18 cellular contexts compared by ENCODE assay signal in genomic region chr2:109148991-109149645, GRCh38.
"Had no signal": no experiment of that assay in that cellular context is flagged by ENCODE, and none has a peak within 500 bp of the region (broad histone marks: within the 10 kb centered on the region; RNA-seq: fewer than 3 reads in every experiment).

No MANE protein-coding gene starts in this region.

- H3K4me1 ChIP-seq: gastroesophageal sphincter, parathyroid adenoma, tibial nerve, uterus had no signal

- H3K27me3 ChIP-seq: ascending aorta, gastroesophageal sphincter, heart right ventricle, tibial nerve, uterus had no signal

- ATAC-seq: activated CD8-positive, alpha-beta T cell treated with anti-CD3 and anti-CD28 coated beads for 36 hours; esophagus mucosa; mucosa of descending colon; naive thymus-derived CD8-positive, alpha-beta T cell; stimulated activated naive CD8-positive, alpha-beta T cell treated with anti-CD3 and anti-CD28 coated beads, Interleukin-15, Interleukin-2, amounts not matched to agents 100 U/mL and 50 U/mL, for 24 hours had no signal

- H3K4me3 ChIP-seq: ascending aorta, gastroesophageal sphincter, heart right ventricle, mucosa of descending colon, tibial nerve, uterus had no signal

- FAIRE-seq: bronchial epithelial cell had no signal

- H2AFZ ChIP-seq: parathyroid adenoma had no signal

- DNase-seq: activated CD4-positive, alpha-beta T cell treated with anti-CD3 and anti-CD28 coated beads, Interleukin-2, amount 10 ng/mL, durations not matched to agents 24 days and 14 days; activated CD8-positive, alpha-beta T cell treated with anti-CD3 and anti-CD28 coated beads for 36 hours; activated naive CD4-positive, alpha-beta T cell treated with Interleukin-2 at 50 U/mL for 16 hours; activated T-cell treated with anti-CD3 and anti-CD28 coated beads, Interleukin-2, amount 50 U/mL, for 1 hour; effector CD8-positive, alpha-beta T cell; heart right ventricle; kidney glomerular epithelial cell; mucosa of descending colon; naive thymus-derived CD8-positive, alpha-beta T cell; stimulated activated CD4-positive, alpha-beta T cell treated with anti-CD3 and anti-CD28 coated beads, Interleukin-2, amount 100 ng/mL, for 24 hours; stimulated activated naive CD8-positive, alpha-beta T cell treated with anti-CD3 and anti-CD28 coated beads, Interleukin-15, Interleukin-2, amounts not matched to agents 100 U/mL and 50 U/mL, for 24 hours; uterus had no signal

- H3K9ac ChIP-seq: parathyroid adenoma had no signal

- H3K9me3 ChIP-seq: ascending aorta, gastroesophageal sphincter, heart right ventricle, mucosa of descending colon, tibial nerve, uterus had no signal

- H3K36me3 ChIP-seq: ascending aorta, gastroesophageal sphincter, heart right ventricle, tibial nerve, uterus had no signal

- H3K27ac ChIP-seq: ascending aorta, gastroesophageal sphincter, heart right ventricle, parathyroid adenoma, tibial nerve, uterus had no signal
